1 cellular context compared by ENCODE assay signal in genomic region chr1:154961497-154962237, GRCh38.
TF ChIP-seq lines count a peak whose summit lies in the region.

Gene PYGO2 (minus strand): TSS chr1:154961782. CDS start chr1:154961576, 206 bp downstream.

TF ChIP-seq in HepG2, 621 proteins besides CTCF, POLR2A, EP300 and RAD21 (continued from another document and continues in another):
- TF ChIP-seq SP5 (CRISPR knock-in tag; IDR thresholded peaks at IDR 0.05; ENCODE audit: borderline replicate concordance, low read depth) (peak; percentile 93), DNMT1 (CRISPR knock-in tag; IDR thresholded peaks at IDR 0.05) (peak; percentile 71; the same call in 1 of the 2 replicates), ARID4A (CRISPR knock-in tag; IDR thresholded peaks at IDR 0.05; ENCODE audit: borderline replicate concordance) (peak; percentile 88), CENPBD1 (CRISPR knock-in tag; IDR thresholded peaks at IDR 0.05; ENCODE audit: borderline replicate concordance, low read depth) (no peak; the same call in 1 of the 2 replicates), ZNF501 (CRISPR knock-in tag; IDR thresholded peaks at IDR 0.05) (peak; percentile 57; the same call in 1 of the 2 replicates), ZSCAN22 (CRISPR knock-in tag; IDR thresholded peaks at IDR 0.05) (no peak), PRPF4 (IDR thresholded peaks at IDR 0.05; ENCODE audit: low read depth, low read length, poor library complexity, severe bottlenecking) (no peak), MXD4 (CRISPR knock-in tag; IDR thresholded peaks at IDR 0.05) (peak; percentile 64; the same call in 1 of the 2 replicates), SKIL (CRISPR knock-in tag; IDR thresholded peaks at IDR 0.05; ENCODE audit: borderline replicate concordance) (peak; percentile 69; the same call in 1 of the 2 replicates), ELF1 (CRISPR knock-in tag; IDR thresholded peaks at IDR 0.05) (peak; percentile 66), EEA1 (CRISPR knock-in tag; IDR thresholded peaks at IDR 0.05; ENCODE audit: borderline replicate concordance) (0 out of 2 replicates have a peak, but pooled peaks have one; percentile 45), ZNF263 (CRISPR knock-in tag; IDR thresholded peaks at IDR 0.05) (peak; percentile 54; the same call in 1 of the 2 replicates), XRCC5 (optimal IDR thresholded peaks at IDR 0.05; ENCODE audit: low read length) (peak; percentile 46), SALL1 (CRISPR knock-in tag; IDR thresholded peaks at IDR 0.05) (peak; percentile 74), ZNF737 (CRISPR knock-in tag; IDR thresholded peaks at IDR 0.05; ENCODE audit: borderline replicate concordance) (no peak), SAFB2 (CRISPR knock-in tag; IDR thresholded peaks at IDR 0.05; ENCODE audit: borderline replicate concordance, low read depth) (peak; percentile 91; the same call in 1 of the 2 replicates), ZNF777 (CRISPR knock-in tag; IDR thresholded peaks at IDR 0.05) (0 out of 2 replicates have a peak, but pooled peaks have one; percentile 41), ZNF597 (CRISPR knock-in tag; IDR thresholded peaks at IDR 0.05) (no peak), RBFOX2 (IDR thresholded peaks at IDR 0.05; ENCODE audit: low read depth, low read length) (peak; percentile 97), ZFX (CRISPR knock-in tag; IDR thresholded peaks at IDR 0.05; ENCODE audit: low read depth) (peak; percentile 77), MTERF4 (CRISPR knock-in tag; IDR thresholded peaks at IDR 0.05) (0 out of 2 replicates have a peak, but pooled peaks have one; percentile 41), SP4 (CRISPR knock-in tag; IDR thresholded peaks at IDR 0.05) (peak; percentile 74), FOXO1 (CRISPR knock-in tag; IDR thresholded peaks at IDR 0.05) (peak; percentile 59; the same call in 1 of the 2 replicates), THAP9 (CRISPR knock-in tag; IDR thresholded peaks at IDR 0.05; ENCODE audit: borderline replicate concordance) (peak; percentile 75), ZHX1 (CRISPR knock-in tag; IDR thresholded peaks at IDR 0.05; ENCODE audit: low read depth) (peak; percentile 64; the same call in 1 of the 2 replicates), DR1 (CRISPR knock-in tag; IDR thresholded peaks at IDR 0.05) (no peak), KAT8 (CRISPR knock-in tag; IDR thresholded peaks at IDR 0.05) (peak; percentile 79; the same call in 1 of the 2 replicates), ATF3 (CRISPR knock-in tag; IDR thresholded peaks at IDR 0.05) (no peak), KMT2A (CRISPR knock-in tag; IDR thresholded peaks at IDR 0.05) (peak; percentile 40; the same call in 1 of the 2 replicates), ZNF768 (CRISPR knock-in tag; IDR thresholded peaks at IDR 0.05) (0 out of 2 replicates have a peak, but pooled peaks have one; percentile 60), KDM3A (CRISPR knock-in tag; IDR thresholded peaks at IDR 0.05; ENCODE audit: low read depth) (peak; percentile 86; the same call in 1 of the 2 replicates), HNF4G (IDR thresholded peaks at IDR 0.05; ENCODE audit: borderline replicate concordance, low read depth, low read length) (no peak), HNF4G (CRISPR knock-in tag; IDR thresholded peaks at IDR 0.05; ENCODE audit: borderline replicate concordance, low read depth) (peak; percentile 77), CSRNP1 (CRISPR knock-in tag; IDR thresholded peaks at IDR 0.05) (peak; percentile 75), ZBTB39 (CRISPR knock-in tag; IDR thresholded peaks at IDR 0.05) (no peak), ZNF292 (CRISPR knock-in tag; IDR thresholded peaks at IDR 0.05; ENCODE audit: borderline replicate concordance, low read depth) (no peak), KDM5A (IDR thresholded peaks at IDR 0.05; ENCODE audit: borderline replicate concordance, low read length) (peak; percentile 85), SRY (CRISPR knock-in tag; IDR thresholded peaks at IDR 0.05) (0 out of 2 replicates have a peak, but pooled peaks have one; percentile 40), BORCS8-MEF2B (CRISPR knock-in tag; IDR thresholded peaks at IDR 0.05) (peak; percentile 82), ZNF296 (CRISPR knock-in tag; conservative IDR thresholded peaks at IDR 0.05) (0 out of 2 replicates have a peak, but pooled peaks have one; percentile 66), ZNF749 (CRISPR knock-in tag; IDR thresholded peaks at IDR 0.05; ENCODE audit: borderline replicate concordance) (peak; percentile 49; the same call in 1 of the 2 replicates), RARG (CRISPR knock-in tag; IDR thresholded peaks at IDR 0.05; ENCODE audit: low read depth) (no peak), ZNF329 (CRISPR knock-in tag; IDR thresholded peaks at IDR 0.05; ENCODE audit: low read depth) (no peak), ZNF468 (CRISPR knock-in tag; IDR thresholded peaks at IDR 0.05) (no peak)
